In the genomic region with DNA sequence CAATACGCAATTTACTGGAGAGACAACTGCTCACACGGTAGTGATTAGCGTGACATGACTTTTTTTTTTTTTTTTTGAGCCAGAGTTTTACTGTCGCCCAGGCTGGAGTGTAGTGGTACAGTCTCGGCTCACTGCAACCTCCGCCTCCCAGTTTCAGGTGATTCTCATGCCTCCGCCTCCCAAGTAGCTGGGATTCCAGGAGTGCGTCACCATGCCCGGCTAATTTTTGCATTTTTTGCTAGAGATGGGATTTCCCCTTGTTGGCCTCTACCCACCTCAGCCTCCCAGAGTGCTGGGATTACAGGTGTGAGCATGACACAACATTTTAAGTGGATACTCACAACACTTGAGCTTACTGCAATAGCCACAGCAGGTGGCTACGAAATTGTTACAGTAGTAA, we compare ENCODE assay signal across 1 cellular context.
A peak's percentile ranks its signal among the peaks of the same experiment; 100 is the strongest.
TF ChIP-seq lines count a peak whose summit lies in the region.

No MANE protein-coding gene starts in this region.

TF ChIP-seq in K562, 482 proteins besides CTCF, POLR2A, EP300 and RAD21:
- TF ChIP-seq CBX3 (IDR thresholded peaks at IDR 0.05; ENCODE audit: borderline replicate concordance in 1 of 2, low read length in 2 of 2) (peak in 1 of 2 experiments; percentile 57; a peak in 1 of 3 replicates), POU5F1 (IDR thresholded peaks at IDR 0.05; ENCODE audit: borderline replicate concordance, low read depth, low read length, partially characterized antibody) (no peak)
- TF ChIP-seq, protein P1, sequence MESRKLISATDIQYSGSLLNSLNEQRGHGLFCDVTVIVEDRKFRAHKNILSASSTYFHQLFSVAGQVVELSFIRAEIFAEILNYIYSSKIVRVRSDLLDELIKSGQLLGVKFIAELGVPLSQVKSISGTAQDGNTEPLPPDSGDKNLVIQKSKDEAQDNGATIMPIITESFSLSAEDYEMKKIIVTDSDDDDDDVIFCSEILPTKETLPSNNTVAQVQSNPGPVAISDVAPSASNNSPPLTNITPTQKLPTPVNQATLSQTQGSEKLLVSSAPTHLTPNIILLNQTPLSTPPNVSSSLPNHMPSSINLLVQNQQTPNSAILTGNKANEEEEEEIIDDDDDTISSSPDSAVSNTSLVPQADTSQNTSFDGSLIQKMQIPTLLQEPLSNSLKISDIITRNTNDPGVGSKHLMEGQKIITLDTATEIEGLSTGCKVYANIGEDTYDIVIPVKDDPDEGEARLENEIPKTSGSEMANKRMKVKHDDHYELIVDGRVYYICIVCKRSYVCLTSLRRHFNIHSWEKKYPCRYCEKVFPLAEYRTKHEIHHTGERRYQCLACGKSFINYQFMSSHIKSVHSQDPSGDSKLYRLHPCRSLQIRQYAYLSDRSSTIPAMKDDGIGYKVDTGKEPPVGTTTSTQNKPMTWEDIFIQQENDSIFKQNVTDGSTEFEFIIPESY (CRISPR knock-in tag; IDR thresholded peaks at IDR 0.05), result peak; percentile 71
